14 cellular contexts compared by ENCODE assay signal in genomic region chr15:95760508-95760907, GRCh38.
DNase-seq lines count a peak whose midpoint lies in the region; ATAC-seq and TF ChIP-seq lines count a peak whose summit lies in the region.
"Had no signal": no experiment of that assay in that cellular context is flagged by ENCODE, and none has a peak within 500 bp of the region (broad histone marks: within the 10 kb centered on the region; RNA-seq: fewer than 3 reads in every experiment).

No MANE protein-coding gene starts in this region.

- H4K5ac ChIP-seq in IMR-90 (ENCODE audit: low read depth, low read length): no peak overlapping the region

- no TSS peak for BruUV-seq in IMR-90 (replicated peaks; lab: Mats Ljungman, UMichigan)

- no peaks in the 10 kb centered on the region for H4K20me1 ChIP-seq in IMR-90 (ENCODE audit: insufficient read depth, low read length)

- DNase-seq in EH (ENCODE audit: low read depth) (peak; percentile 12), IMR-90 (no peak), chondrocyte (ENCODE audit: low spot score) (no peak), SW480 (ENCODE audit: low spot score) (no peak)
- no peak for DNase-seq in effector CD4-positive, alpha-beta T cell
- DNase-seq: activated CD8-positive, alpha-beta T cell treated with anti-CD3 and anti-CD28 coated beads, Interleukin-2, amount 10 ng/mL, durations not matched to agents 7 days and 5 days; anterior cingulate cortex; NCI-H2171 treated with DMSO at 0.1 percent for 48 hours had no signal

- dilution Hi-C loops in IMR-90 (cut with HindIII; ENCODE audit: low sequenced_read_pairs, unreplicated experiment): no loop called here

- H2BK20ac ChIP-seq in IMR-90 (ENCODE audit: low read depth, low read length): no peak overlapping the region

- no peaks in the 10 kb centered on the region for H3K36me3 Mint-ChIP-seq in chondrocyte (ENCODE audit: low read depth)
- H3K36me3 Mint-ChIP-seq: stimulated activated memory B cell treated with anti-CD40 and anti-IgM and Interleukin-4, amounts not matched to agents 10 μg/mL and 1 μg/mL and 100 μg/mL, for 72 hours had no signal

- no peak overlapping the region for H2BK5ac ChIP-seq in IMR-90 (ENCODE audit: low read depth, low read length, poor library complexity, severe bottlenecking)

- no peak overlapping the region for H4K8ac ChIP-seq in IMR-90 (ENCODE audit: low read depth in 2 of 2, low read length in 2 of 2)

- H3K27ac Mint-ChIP-seq in chondrocyte (ENCODE audit: unreplicated experiment): no peak overlapping the region
- H3K27ac Mint-ChIP-seq: activated CD8-positive, alpha-beta T cell treated with anti-CD3 and anti-CD28 coated beads, Interleukin-2, amount 10 ng/mL, durations not matched to agents 7 days and 5 days; stimulated activated memory B cell treated with anti-CD40 and anti-IgM and Interleukin-4, amounts not matched to agents 10 μg/mL and 1 μg/mL and 100 μg/mL, for 72 hours had no signal

- no peak overlapping the region for H3K14ac ChIP-seq in IMR-90 (replicated peaks; ENCODE audit: low read depth, low read length)

- no peaks in the 10 kb centered on the region for H3K36me3 ChIP-seq in IMR-90 (ENCODE audit: control insufficient read depth, insufficient read depth, low read length)
- no peaks in the 10 kb centered on the region for H3K36me3 ChIP-seq in liver (ENCODE audit: control insufficient read depth in 4 of 4, insufficient read depth in 3 of 4, low read depth in 1 of 4, low read length in 3 of 4)
- H3K36me3 ChIP-seq: SJSA1 had no signal

- H3K9me1 ChIP-seq in IMR-90 (ENCODE audit: insufficient read depth, low read length): no peaks in the 10 kb centered on the region

- H2AFZ ChIP-seq in IMR-90 (replicated peaks; ENCODE audit: low read length, poor library complexity): peak overlapping the region; percentile 43

- CTCF ChIA-PET in IMR-90 (lab: Yijun Ruan, JAX): interaction anchor here (0.7 kb wide), 1 partner anchor 110 kb away, joined by 3 read pairs; no protein-coding TSS in a partner anchor

- H2AK5ac ChIP-seq in IMR-90 (ENCODE audit: low read depth, low read length): no peak overlapping the region

- in situ Hi-C loops in IMR-90 (cut with MboI; ENCODE audit: low sequenced_read_pairs): no loop called here

- no peaks in the 10 kb centered on the region for H3K9me3 Mint-ChIP-seq in chondrocyte (ENCODE audit: low read depth)
- H3K9me3 Mint-ChIP-seq: stimulated activated memory B cell treated with anti-CD40 and anti-IgM and Interleukin-4, amounts not matched to agents 10 μg/mL and 1 μg/mL and 100 μg/mL, for 72 hours had no signal

- H2BK120ac ChIP-seq in IMR-90 (ENCODE audit: low read depth, low read length): no peak overlapping the region

- no peak overlapping the region for H3K4ac ChIP-seq in IMR-90 (ENCODE audit: low read depth, low read length)

- H3K27me3 Mint-ChIP-seq in chondrocyte (ENCODE audit: low read depth): no peaks in the 10 kb centered on the region
- H3K27me3 Mint-ChIP-seq: stimulated activated memory B cell treated with anti-CD40 and anti-IgM and Interleukin-4, amounts not matched to agents 10 μg/mL and 1 μg/mL and 100 μg/mL, for 72 hours had no signal

- POLR2A ChIA-PET in IMR-90 (lab: Charles Lee; ENCODE audit: unreplicated experiment): no interaction called here

- H3K4me1 ChIP-seq in IMR-90 (ENCODE audit: control insufficient read depth, insufficient read depth, low read length) (no peaks in the 10 kb centered on the region), liver (ENCODE audit: control insufficient read depth in 4 of 4, insufficient read depth in 4 of 4, low read length in 3 of 4) (no peaks in the 10 kb centered on the region)
- H3K4me1 ChIP-seq: SJSA1 had no signal

- no peak overlapping the region for H4K91ac ChIP-seq in IMR-90 (ENCODE audit: insufficient read depth, low read depth, low read length)

- TF ChIP-seq CTCF in IMR-90 (conservative IDR thresholded peaks at IDR 0.05; ENCODE audit: low read depth, low read length): no peak
- TF ChIP-seq CTCF in chondrocyte (IDR thresholded peaks at IDR 0.05): peak; percentile 12
- TF ChIP-seq CTCF in liver (IDR thresholded peaks at IDR 0.05; ENCODE audit: low read depth, low read length, missing input control): no peak

- TF ChIP-seq RAD21 in IMR-90 (IDR thresholded peaks at IDR 0.05; ENCODE audit: low read length): no peak
- TF ChIP-seq RAD21 in liver (IDR thresholded peaks at IDR 0.05): peak; percentile 42 to 66

- H3K27me3 ChIP-seq in IMR-90 (ENCODE audit: control insufficient read depth, insufficient read depth, low read length) (no peaks in the 10 kb centered on the region), liver (ENCODE audit: control insufficient read depth in 4 of 4, insufficient read depth in 4 of 4, low read length in 3 of 4) (no peaks in the 10 kb centered on the region)
- H3K27me3 ChIP-seq: SJSA1 had no signal

- H2AK9ac ChIP-seq in IMR-90 (replicated peaks; ENCODE audit: low read depth, low read length, poor library complexity): no peak overlapping the region

- no peak overlapping the region for H3K4me2 ChIP-seq in IMR-90 (ENCODE audit: low read depth, low read length)

- intact Hi-C loops in IMR-90 (cut with micrococcal nuclease): loop anchor here (10.0 kb wide), 1 partner anchor 564 kb away; no protein-coding TSS in a partner anchor

- no peak overlapping the region for H3K4me3 Mint-ChIP-seq in chondrocyte (ENCODE audit: unreplicated experiment)
- H3K4me3 Mint-ChIP-seq: activated CD8-positive, alpha-beta T cell treated with anti-CD3 and anti-CD28 coated beads, Interleukin-2, amount 10 ng/mL, durations not matched to agents 7 days and 5 days; stimulated activated memory B cell treated with anti-CD40 and anti-IgM and Interleukin-4, amounts not matched to agents 10 μg/mL and 1 μg/mL and 100 μg/mL, for 72 hours had no signal

- no peaks in the 10 kb centered on the region for H3K79me1 ChIP-seq in IMR-90 (ENCODE audit: low read depth in 1 of 2, low read length in 2 of 2)

- no peak overlapping the region for H2BK15ac ChIP-seq in IMR-90 (ENCODE audit: low read depth, low read length)

- H3K27ac ChIP-seq in IMR-90 (ENCODE audit: insufficient read depth, low read length): no peak overlapping the region
- H3K27ac ChIP-seq in liver (ENCODE audit: low read depth in 1 of 2, low read length in 2 of 2): no peak overlapping the region
- H3K27ac ChIP-seq: SJSA1 had no signal

- no peak overlapping the region for H3K23ac ChIP-seq in IMR-90 (ENCODE audit: low read depth, low read length)

- no peak overlapping the region for H3K9ac ChIP-seq in IMR-90 (ENCODE audit: low read depth, low read length)
- H3K9ac ChIP-seq in liver (ENCODE audit: low read depth in 1 of 2, low read length in 2 of 2): no peak overlapping the region

- ATAC-seq in IMR-90 (ENCODE audit: low read depth) (no peak), HG03469 (IDR thresholded peaks at IDR 0.05; ENCODE audit: unreplicated experiment) (no peak), SK-N-SH treated with all-trans-retinoic acid at 6 μM for 48 hours (no peak)
- ATAC-seq: activated CD8-positive, alpha-beta T cell treated with anti-CD3 and anti-CD28 coated beads, Interleukin-2, amount 10 ng/mL, durations not matched to agents 7 days and 5 days; esophagus mucosa; stimulated activated memory B cell treated with anti-CD40 and anti-IgM and Interleukin-4, amounts not matched to agents 10 μg/mL and 1 μg/mL and 100 μg/mL, for 72 hours had no signal

- H3K56ac ChIP-seq in IMR-90 (ENCODE audit: extremely low read depth, insufficient read depth, low read length): no peak overlapping the region

- H3K18ac ChIP-seq in IMR-90 (ENCODE audit: low read depth, low read length): no peak overlapping the region

- H3K9me3 ChIP-seq in IMR-90 (ENCODE audit: control insufficient read depth, insufficient read depth, low read length) (no peaks in the 10 kb centered on the region), liver (ENCODE audit: control insufficient read depth in 4 of 4, low read length in 3 of 4) (no peaks in the 10 kb centered on the region)
- H3K9me3 ChIP-seq: SJSA1 had no signal

- 81% methylated on average over 3 of the region's 5 CpGs; no CpG with 5 or more reads in 1 of the 2 experiments for WGBS in IMR-90 (ENCODE audit: extremely low coverage in 2 of 2, insufficient read length in 1 of 2), 2 experiments
- 23% methylated on average over 5 of the region's 5 CpGs for WGBS in liver

- no peak for TF ChIP-seq POLR2A in IMR-90 (IDR thresholded peaks at IDR 0.05; ENCODE audit: low read depth, low read length)

- H3K4me3 ChIP-seq in IMR-90 (ENCODE audit: insufficient read depth, low read depth, low read length) (no peak overlapping the region), liver (ENCODE audit: low read depth in 1 of 3, low read length in 3 of 3) (no peak overlapping the region)
- H3K4me3 ChIP-seq: SJSA1 had no signal

- H3K4me1 Mint-ChIP-seq in chondrocyte (ENCODE audit: low read depth): peaks cover 13% of the 10 kb centered on the region
- H3K4me1 Mint-ChIP-seq: stimulated activated memory B cell treated with anti-CD40 and anti-IgM and Interleukin-4, amounts not matched to agents 10 μg/mL and 1 μg/mL and 100 μg/mL, for 72 hours had no signal

TF ChIP-seq in IMR-90, 13 proteins besides CTCF, POLR2A, EP300 and RAD21 (continues in another document):
- no peak for TF ChIP-seq BHLHE40 (IDR thresholded peaks at IDR 0.05; ENCODE audit: low read depth, low read length)
- TF ChIP-seq SMC3 (IDR thresholded peaks at IDR 0.05; ENCODE audit: low read depth, low read length): no peak

TF ChIP-seq in liver, 16 proteins besides CTCF, POLR2A, EP300 and RAD21 (continues in another document):
- no peak for TF ChIP-seq ATF3 (IDR thresholded peaks at IDR 0.05)

TF ChIP-seq in SK-N-SH treated with all-trans-retinoic acid at 6 μM for 48 hours, 23 proteins besides CTCF, POLR2A, EP300 and RAD21 (continues in another document):
- TF ChIP-seq CSRNP3 (CRISPR knock-in tag; IDR thresholded peaks at IDR 0.05) (no peak), ZNF565 (CRISPR knock-in tag; conservative IDR thresholded peaks at IDR 0.05; ENCODE audit: low read depth) (no peak), ZNF8 (CRISPR knock-in tag; IDR thresholded peaks at IDR 0.05) (no peak)
